14 cellular contexts compared by ENCODE assay signal in genomic region chr9:79111653-79112052, GRCh38.
DNase-seq lines count a peak whose midpoint lies in the region; ATAC-seq lines count a peak whose summit lies in the region.
"Had no signal": no experiment of that assay in that cellular context is flagged by ENCODE, and none has a peak within 500 bp of the region (broad histone marks: within the 10 kb centered on the region; RNA-seq: fewer than 3 reads in every experiment).

No MANE protein-coding gene starts in this region.

- DNase-seq in NCI-H1092 treated with DMSO at 0.1 percent for 48 hours (lab: John Stamatoyannopoulos, UW) (peak; percentile 29), NCI-H1092 (lab: John Stamatoyannopoulos, UW) (no peak), NCI-H2227 (lab: John Stamatoyannopoulos, UW; ENCODE audit: unreplicated experiment) (peak; percentile 61), NCI-H2227 treated with DMSO at 0.1 percent for 48 hours (lab: John Stamatoyannopoulos, UW) (no peak), NCI-H748 (lab: John Stamatoyannopoulos, UW; ENCODE audit: unreplicated experiment) (peak; percentile 92), ureter (ENCODE audit: low spot score) (no peak)
- DNase-seq: Caco-2; CD8-positive, alpha-beta memory T cell; DND-41; GDM1; HCEC 1CT; HFFc6 had no signal

- no peak for ATAC-seq in HG03196 (IDR thresholded peaks at IDR 0.05; ENCODE audit: unreplicated experiment)
- ATAC-seq in HG02938 (IDR thresholded peaks at IDR 0.05; ENCODE audit: unreplicated experiment), result no peak

Comparison
In these comparisons a context has a peak if more than half of its experiments do, and no peak if none do; other contexts are left out.
1. DNase-seq: peak in NCI-H1092 treated with DMSO at 0.1 percent for 48 hours (single experiment), NCI-H2227 (single experiment) and NCI-H748 (single experiment); none in NCI-H1092 (single experiment), NCI-H2227 treated with DMSO at 0.1 percent for 48 hours (single experiment) and ureter (single experiment).